ENCODE assay signal across 7 cellular contexts in the genomic region with DNA sequence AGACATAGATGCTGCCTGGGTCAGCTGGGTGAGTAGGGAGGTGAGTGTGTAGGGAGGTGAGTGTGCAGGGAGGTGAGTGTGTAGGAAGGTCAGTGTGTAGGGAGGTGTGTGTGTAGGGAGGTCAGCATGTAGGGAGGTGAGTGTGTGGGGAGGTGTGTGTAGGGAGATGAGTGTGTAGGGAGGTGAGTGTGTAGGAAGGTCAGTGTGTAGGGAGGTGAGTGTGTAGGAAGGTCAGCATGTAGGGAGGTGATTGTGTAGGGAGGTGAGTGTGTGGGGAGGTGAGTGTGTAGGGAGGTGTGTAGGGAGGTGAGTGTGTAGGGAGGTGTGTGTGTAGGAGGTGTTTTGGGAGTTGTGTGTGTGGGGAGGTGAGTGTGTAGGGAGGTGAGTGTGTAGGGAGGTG.
"Had no signal": no experiment of that assay in that cellular context is flagged by ENCODE, and none has a peak within 500 bp of the region (broad histone marks: within the 10 kb centered on the region; RNA-seq: fewer than 3 reads in every experiment).

No MANE protein-coding gene starts in this region.

- H3K4me1 ChIP-seq: HAP-1 had no signal

- H2AFZ ChIP-seq: GM23338 had no signal

- DNase-seq: H7, KBM-7 had no signal

- H3K9me3 ChIP-seq: HAP-1 had no signal

- H3K4me2 ChIP-seq: GM23338 had no signal

- H3K27ac ChIP-seq: HL-60 had no signal

- ATAC-seq: GM23338, HCT116, HepG2 had no signal

- H3K36me3 ChIP-seq: HAP-1 had no signal

- H3K4me3 ChIP-seq: GM23338, HAP-1 had no signal

- FAIRE-seq: HepG2 had no signal
